ENCODE assay signal across 18 cellular contexts in genomic region chr12:87784350-87784749, GRCh38.
"Had no signal": no experiment of that assay in that cellular context is flagged by ENCODE, and none has a peak within 500 bp of the region (broad histone marks: within the 10 kb centered on the region; RNA-seq: fewer than 3 reads in every experiment).

No MANE protein-coding gene starts in this region.

- H3K4me3 Mint-ChIP-seq: activated CD4-positive, alpha-beta memory T cell treated with anti-CD3 and anti-CD28 coated beads, Interleukin-2, amount 10 ng/mL, durations not matched to agents 7 days and 5 days; activated CD4-positive, alpha-beta T cell treated with anti-CD3 and anti-CD28 coated beads for 36 hours; activated naive CD4-positive, alpha-beta T cell treated with anti-CD3 and anti-CD28 coated beads for 36 hours; activated T-helper 17 cell treated with anti-CD3 and anti-CD28 coated beads, Interleukin-2, amount 50 U/mL, for 72 hours; central memory CD8-positive, alpha-beta T cell; natural killer cell; stimulated activated naive B cell treated with anti-CD40 and anti-IgM and Interleukin-4, amounts not matched to agents 10 μg/mL and 1 μg/mL and 100 μg/mL, for 72 hours had no signal

- H3K4me1 Mint-ChIP-seq: activated CD4-positive, alpha-beta memory T cell treated with anti-CD3 and anti-CD28 coated beads, Interleukin-2, amount 10 ng/mL, durations not matched to agents 7 days and 5 days; activated CD4-positive, alpha-beta T cell treated with anti-CD3 and anti-CD28 coated beads for 36 hours; activated T-helper 17 cell treated with anti-CD3 and anti-CD28 coated beads, Interleukin-2, amount 50 U/mL, for 72 hours; central memory CD8-positive, alpha-beta T cell; natural killer cell; stimulated activated naive B cell treated with anti-CD40 and anti-IgM and Interleukin-4, amounts not matched to agents 10 μg/mL and 1 μg/mL and 100 μg/mL, for 72 hours had no signal

- H3K27me3 Mint-ChIP-seq: activated CD4-positive, alpha-beta memory T cell treated with anti-CD3 and anti-CD28 coated beads, Interleukin-2, amount 10 ng/mL, durations not matched to agents 7 days and 5 days; activated CD4-positive, alpha-beta T cell treated with anti-CD3 and anti-CD28 coated beads for 36 hours; central memory CD8-positive, alpha-beta T cell; stimulated activated naive B cell treated with anti-CD40 and anti-IgM and Interleukin-4, amounts not matched to agents 10 μg/mL and 1 μg/mL and 100 μg/mL, for 72 hours had no signal

- H3K9me3 Mint-ChIP-seq: activated naive CD4-positive, alpha-beta T cell treated with anti-CD3 and anti-CD28 coated beads for 36 hours; activated T-helper 17 cell treated with anti-CD3 and anti-CD28 coated beads, Interleukin-2, amount 50 U/mL, for 72 hours; central memory CD8-positive, alpha-beta T cell had no signal

- H3K27ac ChIP-seq: brain microvascular endothelial cell, coronary artery, sigmoid colon had no signal

- DNase-seq: activated CD4-positive, alpha-beta memory T cell treated with anti-CD3 and anti-CD28 coated beads, Interleukin-2, amount 10 ng/mL, durations not matched to agents 7 days and 5 days; activated CD4-positive, alpha-beta T cell treated with anti-CD3 and anti-CD28 coated beads for 36 hours; activated naive CD4-positive, alpha-beta T cell treated with anti-CD3 and anti-CD28 coated beads for 36 hours; activated T-cell treated with anti-CD3 and anti-CD28 coated beads, Interleukin-2, amount 50 U/mL, for 1 hour; brain microvascular endothelial cell; erythroblast; foreskin melanocyte; glutamatergic neuron; hippocampal formation; islet precursor cell; natural killer cell; nucleus accumbens; sigmoid colon; stimulated activated naive B cell treated with anti-CD40 and anti-IgM and Interleukin-4, amounts not matched to agents 10 μg/mL and 1 μg/mL and 100 μg/mL, for 72 hours had no signal

- H3K36me3 Mint-ChIP-seq: stimulated activated naive B cell treated with anti-CD40 and anti-IgM and Interleukin-4, amounts not matched to agents 10 μg/mL and 1 μg/mL and 100 μg/mL, for 72 hours had no signal

- H3K27ac Mint-ChIP-seq: activated CD4-positive, alpha-beta memory T cell treated with anti-CD3 and anti-CD28 coated beads, Interleukin-2, amount 10 ng/mL, durations not matched to agents 7 days and 5 days; activated CD4-positive, alpha-beta T cell treated with anti-CD3 and anti-CD28 coated beads for 36 hours; activated naive CD4-positive, alpha-beta T cell treated with anti-CD3 and anti-CD28 coated beads for 36 hours; activated T-helper 17 cell treated with anti-CD3 and anti-CD28 coated beads, Interleukin-2, amount 50 U/mL, for 72 hours; natural killer cell; stimulated activated naive B cell treated with anti-CD40 and anti-IgM and Interleukin-4, amounts not matched to agents 10 μg/mL and 1 μg/mL and 100 μg/mL, for 72 hours had no signal

- ATAC-seq: activated CD4-positive, alpha-beta T cell treated with anti-CD3 and anti-CD28 coated beads for 36 hours; activated T-helper 17 cell treated with anti-CD3 and anti-CD28 coated beads, Interleukin-2, amount 50 U/mL, for 72 hours; left lobe of liver; natural killer cell; stimulated activated naive B cell treated with anti-CD40 and anti-IgM and Interleukin-4, amounts not matched to agents 10 μg/mL and 1 μg/mL and 100 μg/mL, for 72 hours had no signal
